ENCODE assay signal across 8 cellular contexts in the genomic region with DNA sequence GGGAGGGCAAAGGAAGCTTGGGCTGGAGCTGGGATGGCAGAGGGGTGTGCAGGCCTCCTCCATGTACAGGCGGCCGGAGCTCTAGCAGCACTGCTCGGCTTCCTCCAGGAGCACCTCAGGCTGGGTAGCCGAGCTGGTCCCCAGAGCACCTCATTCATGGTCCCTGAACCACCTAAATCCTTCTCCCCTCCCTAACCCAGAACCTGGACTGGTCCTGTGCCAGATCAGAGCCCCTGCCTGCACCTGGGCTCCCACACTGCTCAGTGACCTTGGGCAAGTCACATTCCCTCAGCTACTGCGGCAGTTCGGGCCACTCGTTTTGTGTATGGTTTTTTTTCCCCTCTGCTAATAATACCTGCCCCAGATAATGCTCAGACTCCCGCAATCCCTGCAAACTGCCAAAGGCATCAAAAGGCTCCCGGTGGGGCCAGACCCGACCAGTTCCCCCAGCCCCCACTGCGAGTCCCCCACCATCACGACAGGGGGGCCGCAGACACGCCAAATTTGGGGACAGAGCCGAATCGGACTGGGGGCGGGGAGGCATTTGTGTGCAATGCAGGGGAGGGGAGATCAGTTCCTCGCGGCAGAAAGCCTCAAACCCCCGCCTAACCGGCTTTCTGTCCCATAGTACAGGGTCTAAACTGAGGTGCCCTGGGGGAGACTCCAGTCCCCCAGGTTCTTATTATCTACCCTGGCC. TPM values are rescaled to one million over a fixed set of nuclear protein-coding genes. Genes with fewer than 3 reads are reported as not detected.
DNase-seq lines count a peak whose midpoint lies in the region; ATAC-seq and TF ChIP-seq lines count a peak whose summit lies in the region.

No MANE protein-coding gene starts in this region.

- no peak for TF ChIP-seq EP300 in esophagus muscularis mucosa (IDR thresholded peaks at IDR 0.05)

- H3K27ac ChIP-seq in Peyer's patch (peak overlapping the region; percentile 69 to 93 (median 84)), esophagus muscularis mucosa (replicated peaks in 1 of 4) (peak overlapping the region in 2 of 4 donors; percentile 58 to 59)

- ATAC-seq in GM18505 (IDR thresholded peaks at IDR 0.05; ENCODE audit: unreplicated experiment) (no peak), HG02623 (IDR thresholded peaks at IDR 0.05; ENCODE audit: unreplicated experiment) (no peak), HG02840 (IDR thresholded peaks at IDR 0.05; ENCODE audit: low FRiP score, unreplicated experiment) (no peak), HG02588 (IDR thresholded peaks at IDR 0.05; ENCODE audit: unreplicated experiment) (no peak)

- intact Hi-C loops in esophagus muscularis mucosa (cut with DNase I), result no loop called here

- H3K36me3 ChIP-seq in Peyer's patch (no peaks in the 10 kb centered on the region), esophagus muscularis mucosa (no peaks in the 10 kb centered on the region)

- H3K27me3 ChIP-seq in Peyer's patch (peaks cover 0 to 9% of the 10 kb centered on the region in 2 donors), esophagus muscularis mucosa (peaks cover 0 to 59% (median 19%) of the 10 kb centered on the region in 4 donors)

- CTCF ChIA-PET in HEK293T (lab: Yijun Ruan, JAX), result interaction anchor here (0.7 kb wide), 1 partner anchor 1957 kb away, joined by 3 read pairs; no protein-coding TSS in a partner anchor

- WGBS in esophagus muscularis mucosa, result 32% methylated on average over 18 of the region's 21 CpGs

- peak overlapping the region; percentile 65 to 81 (median 80) for H3K4me3 ChIP-seq in Peyer's patch
- peak overlapping the region; percentile 68 to 83 (median 74) for H3K4me3 ChIP-seq in esophagus muscularis mucosa
- H3K4me3 ChIP-seq in retinal pigment epithelial cell (ENCODE audit: low read length), result peak overlapping the region; percentile 32

- POLR2A ChIA-PET in HEK293T (lab: Yijun Ruan, JAX), result interaction anchor here (1.3 kb wide), 1 partner anchor 29 kb away, joined by 5 read pairs; a partner anchor contains a TSS

- DNase-seq in Peyer's patch (peak in 1 of 3 donors; percentile 42), esophagus muscularis mucosa (ENCODE audit: extremely low spot score) (no peak), retinal pigment epithelial cell (ENCODE audit: low read depth) (no peak), HEK293T (ENCODE audit: extremely low spot score) (no peak)

- H3K9me3 ChIP-seq in Peyer's patch (no peaks in the 10 kb centered on the region), esophagus muscularis mucosa (no peaks in the 10 kb centered on the region)

- TF ChIP-seq CTCF in Peyer's patch (IDR thresholded peaks at IDR 0.05), result no peak
- TF ChIP-seq CTCF in esophagus muscularis mucosa (IDR thresholded peaks at IDR 0.05), result no peak
- no peak for TF ChIP-seq CTCF in retinal pigment epithelial cell (conservative IDR thresholded peaks at IDR 0.05; ENCODE audit: low read depth, low read length)

- peak; percentile 23 for TF ChIP-seq POLR2A in GM18505 (IDR thresholded peaks at IDR 0.05; ENCODE audit: borderline replicate concordance, extremely low read depth, insufficient read depth, insufficient read length)
- no peak for TF ChIP-seq POLR2A in Peyer's patch (IDR thresholded peaks at IDR 0.05)
- TF ChIP-seq POLR2A in esophagus muscularis mucosa (IDR thresholded peaks at IDR 0.05; ENCODE audit: low read depth), result no peak

- peaks cover 0 to 24% (median 17%) of the 10 kb centered on the region in 4 donors for H3K4me1 ChIP-seq in Peyer's patch
- H3K4me1 ChIP-seq in esophagus muscularis mucosa, result peaks cover 11 to 43% (median 27%) of the 10 kb centered on the region in 4 donors

TF ChIP-seq in HEK293T, 16 proteins besides CTCF, POLR2A, EP300 and RAD21:
- no peak for TF ChIP-seq L3MBTL2 (conservative IDR thresholded peaks at IDR 0.05)
- no peak for TF ChIP-seq BHLHE40 (IDR thresholded peaks at IDR 0.05; ENCODE audit: borderline replicate concordance)
- no peak for TF ChIP-seq CTBP1 (IDR thresholded peaks at IDR 0.05; ENCODE audit: borderline replicate concordance)
- no peak for TF ChIP-seq SUZ12 (IDR thresholded peaks at IDR 0.05)
- TF ChIP-seq NFRKB (IDR thresholded peaks at IDR 0.05), result no peak
- no peak for TF ChIP-seq SP1 (IDR thresholded peaks at IDR 0.05)
- TF ChIP-seq, protein P1, sequence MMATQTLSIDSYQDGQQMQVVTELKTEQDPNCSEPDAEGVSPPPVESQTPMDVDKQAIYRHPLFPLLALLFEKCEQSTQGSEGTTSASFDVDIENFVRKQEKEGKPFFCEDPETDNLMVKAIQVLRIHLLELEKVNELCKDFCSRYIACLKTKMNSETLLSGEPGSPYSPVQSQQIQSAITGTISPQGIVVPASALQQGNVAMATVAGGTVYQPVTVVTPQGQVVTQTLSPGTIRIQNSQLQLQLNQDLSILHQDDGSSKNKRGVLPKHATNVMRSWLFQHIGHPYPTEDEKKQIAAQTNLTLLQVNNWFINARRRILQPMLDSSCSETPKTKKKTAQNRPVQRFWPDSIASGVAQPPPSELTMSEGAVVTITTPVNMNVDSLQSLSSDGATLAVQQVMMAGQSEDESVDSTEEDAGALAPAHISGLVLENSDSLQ (IDR thresholded peaks at IDR 0.05), result no peak
- no peak for TF ChIP-seq TARDBP (IDR thresholded peaks at IDR 0.05)
- no peak for TF ChIP-seq ARNT (IDR thresholded peaks at IDR 0.05)
- TF ChIP-seq HDGF (IDR thresholded peaks at IDR 0.05; ENCODE audit: borderline replicate concordance), result no peak
- no peak for TF ChIP-seq FOXM1 (IDR thresholded peaks at IDR 0.05; ENCODE audit: borderline replicate concordance)
- no peak for TF ChIP-seq ELF4 (IDR thresholded peaks at IDR 0.05)
- no peak for TF ChIP-seq ZNF384 (IDR thresholded peaks at IDR 0.05)
- TF ChIP-seq LEF1 (IDR thresholded peaks at IDR 0.05; ENCODE audit: borderline replicate concordance), result no peak
- TF ChIP-seq FOXA1 (IDR thresholded peaks at IDR 0.05), result no peak
- no peak for TF ChIP-seq FOXK2 (IDR thresholded peaks at IDR 0.05)

RNA-seq across cellular contexts. Expression of a gene that starts 1.3 kb away (rescaled TPM):
- total RNA-seq in Peyer's patch, result 10 to 100 TPM in 1 of 4 donors, 1 to 10 TPM in 3; 1.5 to 42.9 (median 1.6) TPM
- total RNA-seq in esophagus muscularis mucosa, result 1 to 10 TPM; 1.2 to 4.1 (median 2.7) TPM

RNA-seq across cellular contexts. Expression of a gene that starts 28.5 kb away (rescaled TPM):
- total RNA-seq in Peyer's patch (10 to 100 TPM; 22.3 to 39.6 (median 32.6) TPM), esophagus muscularis mucosa (10 to 100 TPM; 52.7 to 69.7 (median 60.5) TPM)
